2 cellular contexts compared by ENCODE assay signal in the genomic region with DNA sequence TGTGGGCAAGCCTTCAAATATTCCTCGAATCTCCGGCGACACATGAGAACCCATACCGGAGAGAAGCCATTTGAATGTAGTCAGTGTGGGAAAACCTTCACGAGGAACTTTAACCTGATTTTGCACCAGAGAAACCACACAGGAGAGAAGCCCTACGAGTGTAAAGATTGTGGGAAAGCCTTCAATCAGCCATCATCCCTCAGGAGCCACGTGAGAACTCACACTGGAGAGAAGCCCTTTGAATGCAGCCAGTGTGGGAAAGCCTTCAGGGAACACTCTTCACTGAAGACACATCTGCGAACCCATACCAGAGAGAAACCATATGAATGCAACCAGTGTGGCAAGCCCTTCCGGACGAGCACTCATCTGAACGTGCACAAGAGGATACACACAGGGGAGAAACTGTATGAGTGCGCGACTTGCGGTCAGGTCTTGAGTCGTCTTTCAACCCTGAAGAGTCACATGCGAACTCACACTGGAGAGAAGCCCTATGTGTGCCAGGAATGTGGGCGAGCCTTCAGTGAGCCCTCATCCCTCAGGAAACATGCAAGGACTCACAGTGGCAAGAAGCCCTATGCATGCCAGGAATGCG.
TF ChIP-seq lines count a peak whose summit lies in the region.

No MANE protein-coding gene starts in this region.

TF ChIP-seq in Ishikawa, 13 proteins besides CTCF, POLR2A, EP300 and RAD21:
- TF ChIP-seq USF1 (IDR thresholded peaks at IDR 0.05) = peak; percentile 29; the same call in 1 of the 2 replicates
- no peak for TF ChIP-seq ZBTB7A (IDR thresholded peaks at IDR 0.05; ENCODE audit: low read depth)

TF ChIP-seq in H1, 55 proteins besides CTCF, POLR2A, EP300 and RAD21:
- no peak for TF ChIP-seq POU5F1 (IDR thresholded peaks at IDR 0.05; ENCODE audit: low read depth, low read length)
- TF ChIP-seq ZNF274 (IDR thresholded peaks at IDR 0.05; ENCODE audit: borderline replicate concordance, extremely low read depth, low read length) = peak; percentile 89
- no peak for TF ChIP-seq KDM4A (IDR thresholded peaks at IDR 0.05; ENCODE audit: low read depth, low read length, severe bottlenecking)
- no peak for TF ChIP-seq SP1 (IDR thresholded peaks at IDR 0.05; ENCODE audit: low read depth, low read length)
- no peak for TF ChIP-seq JUND (IDR thresholded peaks at IDR 0.05; ENCODE audit: low read length)
- TF ChIP-seq CHD1 (IDR thresholded peaks at IDR 0.05; ENCODE audit: low read depth, low read length) = no peak
- TF ChIP-seq USF2 (IDR thresholded peaks at IDR 0.05; ENCODE audit: low read length) = no peak
- TF ChIP-seq SIX5 (IDR thresholded peaks at IDR 0.05; ENCODE audit: low read depth, low read length) = no peak
